16 cellular contexts compared by ENCODE assay signal in the genomic region with DNA sequence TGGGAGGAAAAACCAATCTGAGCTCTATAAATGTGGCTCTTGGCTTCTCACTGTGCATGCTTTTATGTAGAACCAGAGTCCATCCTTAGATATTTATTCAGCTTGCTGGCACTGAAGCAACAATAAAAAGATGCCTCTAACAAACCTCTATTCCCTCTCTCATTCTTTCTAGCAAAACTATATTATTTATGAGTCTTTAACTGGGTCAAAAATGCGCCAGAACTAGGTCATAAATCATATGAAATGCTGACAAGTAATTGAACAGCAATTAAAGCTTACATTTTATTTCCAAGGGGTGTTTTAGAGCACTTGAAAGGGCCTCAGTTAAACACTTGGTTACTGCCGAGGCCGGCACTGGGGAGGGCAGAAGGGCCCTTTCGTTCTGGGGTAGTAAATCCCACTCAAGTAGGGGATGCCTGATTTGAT. TPM values are rescaled to one million over a fixed set of nuclear protein-coding genes. Genes with fewer than 3 reads are reported as not detected.
DNase-seq lines count a peak whose midpoint lies in the region; ATAC-seq and TF ChIP-seq lines count a peak whose summit lies in the region.
"Had no signal": no experiment of that assay in that cellular context is flagged by ENCODE, and none has a peak within 500 bp of the region (broad histone marks: within the 10 kb centered on the region; RNA-seq: fewer than 3 reads in every experiment).

No MANE protein-coding gene starts in this region.

- CTCF ChIA-PET in HEK293 (lab: Yijun Ruan, JAX) = interaction anchor here (1.1 to 2.6 kb wide), 3 partner anchors 11 to 261 kb away, joined by 4 to 14 read pairs (median 6); a partner anchor contains a TSS

- H3K4me1 ChIP-seq in HEK293 (ENCODE audit: control insufficient read depth, insufficient read depth, low read length) (peaks cover 36% of the 10 kb centered on the region), stomach (peaks cover 11 to 47% (median 29%) of the 10 kb centered on the region in 4 donors)
- H3K4me1 ChIP-seq: BE2C had no signal

- H3K36me3 ChIP-seq in HEK293 (ENCODE audit: control insufficient read depth in 2 of 2, insufficient read depth in 1 of 2, low read length in 2 of 2) (peaks cover 0 to 22% of the 10 kb centered on the region in 2 experiments; a peak in 1 of 3 replicates), kidney epithelial cell (ENCODE audit: control insufficient read depth, insufficient read depth, low read length) (peaks cover 3% of the 10 kb centered on the region), stomach (no peaks in the 10 kb centered on the region)
- H3K36me3 ChIP-seq: BE2C had no signal

- no peak overlapping the region; the same call in none of the 2 replicates for H3K4me3 ChIP-seq in HEK293 (ENCODE audit: low read depth, low read length)
- peak overlapping the region; percentile 89 for H3K4me3 ChIP-seq in astrocyte of the spinal cord (ENCODE audit: low read depth, low read length)
- H3K4me3 ChIP-seq in kidney epithelial cell (ENCODE audit: low read depth, low read length) = peak overlapping the region; percentile 74
- H3K4me3 ChIP-seq in stomach = peak overlapping the region; percentile 47 to 55 (median 53)

- in situ Hi-C loops in astrocyte of the spinal cord (cut with HindIII; ENCODE audit: low sequenced_read_pairs) = no loop called here

- intact Hi-C loops in stomach (cut with DNase I; ENCODE audit: low total_unique reads) = no loop called here

- no peak for TF ChIP-seq POLR2A in stomach (IDR thresholded peaks at IDR 0.05)

- DNase-seq in astrocyte of the spinal cord (ENCODE audit: low read depth, low spot score) (no peak), kidney epithelial cell (ENCODE audit: low read depth) (no peak), stomach (no peak), NCI-H187 (lab: John Stamatoyannopoulos, UW) (no peak)
- DNase-seq: activated CD4-positive, alpha-beta memory T cell treated with anti-CD3 and anti-CD28 coated beads for 36 hours; activated gamma-delta T cell; BE2C; caudate nucleus; erythroblast; GOT3; midbrain; MM.1S had no signal

- no peaks in the 10 kb centered on the region for H3K27me3 ChIP-seq in kidney epithelial cell (ENCODE audit: control insufficient read depth, insufficient read depth, low read length)
- H3K27me3 ChIP-seq in stomach = peaks cover 0 to 90% (median 39%) of the 10 kb centered on the region in 3 donors

- 41 to 64% (median 51%) methylated on average over 4 of the region's 4 CpGs for WGBS in stomach, 5 donors

- H3K9me3 ChIP-seq in HEK293 (ENCODE audit: control insufficient read depth, insufficient read depth, low read depth, low read length) (no peaks in the 10 kb centered on the region), stomach (no peaks in the 10 kb centered on the region)
- H3K9me3 ChIP-seq: BE2C had no signal

- peak overlapping the region; percentile 99 for H3K27ac ChIP-seq in HEK293 (ENCODE audit: extremely low read depth, low read depth, low read length)
- H3K27ac ChIP-seq in stomach = peak overlapping the region in 4 of 5 donors; percentile 92 to 99 (median 95)

- POLR2A ChIA-PET in HEK293 (lab: Yijun Ruan, JAX) = interaction anchor here (0.7 to 2.9 kb wide), 4 partner anchors 12 to 250 kb away, joined by 3 to 9 read pairs (median 4); a partner anchor contains a TSS

- no peak for ATAC-seq in GM18867 (IDR thresholded peaks at IDR 0.05; ENCODE audit: unreplicated experiment)
- no peak for ATAC-seq in GM18502 (IDR thresholded peaks at IDR 0.05; ENCODE audit: poor library complexity, unreplicated experiment)
- ATAC-seq in HG02970 (IDR thresholded peaks at IDR 0.05; ENCODE audit: low FRiP score, unreplicated experiment) = no peak

- no peak for TF ChIP-seq EP300 in stomach (IDR thresholded peaks at IDR 0.05)

- TF ChIP-seq CTCF in HEK293 (tag by site-specific recombination; IDR thresholded peaks at IDR 0.05) = no peak
- no peak for TF ChIP-seq CTCF in astrocyte of the spinal cord (IDR thresholded peaks at IDR 0.05; ENCODE audit: low read depth, low read length)
- TF ChIP-seq CTCF in kidney epithelial cell (IDR thresholded peaks at IDR 0.05; ENCODE audit: insufficient read depth, low read length, poor library complexity, severe bottlenecking) = no peak
- TF ChIP-seq CTCF in stomach (IDR thresholded peaks at IDR 0.05) = no peak

TF ChIP-seq in HEK293, 187 proteins besides CTCF, POLR2A, EP300 and RAD21 (continues in another document):
- TF ChIP-seq ZNF146 (tag by site-specific recombination; IDR thresholded peaks at IDR 0.05) = no peak
- TF ChIP-seq, protein P1, sequence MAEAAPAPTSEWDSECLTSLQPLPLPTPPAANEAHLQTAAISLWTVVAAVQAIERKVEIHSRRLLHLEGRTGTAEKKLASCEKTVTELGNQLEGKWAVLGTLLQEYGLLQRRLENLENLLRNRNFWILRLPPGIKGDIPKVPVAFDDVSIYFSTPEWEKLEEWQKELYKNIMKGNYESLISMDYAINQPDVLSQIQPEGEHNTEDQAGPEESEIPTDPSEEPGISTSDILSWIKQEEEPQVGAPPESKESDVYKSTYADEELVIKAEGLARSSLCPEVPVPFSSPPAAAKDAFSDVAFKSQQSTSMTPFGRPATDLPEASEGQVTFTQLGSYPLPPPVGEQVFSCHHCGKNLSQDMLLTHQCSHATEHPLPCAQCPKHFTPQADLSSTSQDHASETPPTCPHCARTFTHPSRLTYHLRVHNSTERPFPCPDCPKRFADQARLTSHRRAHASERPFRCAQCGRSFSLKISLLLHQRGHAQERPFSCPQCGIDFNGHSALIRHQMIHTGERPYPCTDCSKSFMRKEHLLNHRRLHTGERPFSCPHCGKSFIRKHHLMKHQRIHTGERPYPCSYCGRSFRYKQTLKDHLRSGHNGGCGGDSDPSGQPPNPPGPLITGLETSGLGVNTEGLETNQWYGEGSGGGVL (tag by site-specific recombination; IDR thresholded peaks at IDR 0.05) = no peak
- no peak for TF ChIP-seq BCL11B (tag by site-specific recombination; IDR thresholded peaks at IDR 0.05; ENCODE audit: low read depth)
- no peak for TF ChIP-seq GLIS2 (tag by site-specific recombination; IDR thresholded peaks at IDR 0.05)
- TF ChIP-seq, protein P2, sequence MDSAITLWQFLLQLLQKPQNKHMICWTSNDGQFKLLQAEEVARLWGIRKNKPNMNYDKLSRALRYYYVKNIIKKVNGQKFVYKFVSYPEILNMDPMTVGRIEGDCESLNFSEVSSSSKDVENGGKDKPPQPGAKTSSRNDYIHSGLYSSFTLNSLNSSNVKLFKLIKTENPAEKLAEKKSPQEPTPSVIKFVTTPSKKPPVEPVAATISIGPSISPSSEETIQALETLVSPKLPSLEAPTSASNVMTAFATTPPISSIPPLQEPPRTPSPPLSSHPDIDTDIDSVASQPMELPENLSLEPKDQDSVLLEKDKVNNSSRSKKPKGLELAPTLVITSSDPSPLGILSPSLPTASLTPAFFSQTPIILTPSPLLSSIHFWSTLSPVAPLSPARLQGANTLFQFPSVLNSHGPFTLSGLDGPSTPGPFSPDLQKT (IDR thresholded peaks at IDR 0.05; ENCODE audit: borderline replicate concordance, low read depth, low read length) = no peak
- TF ChIP-seq HOXD13 (CRISPR knock-in tag; IDR thresholded peaks at IDR 0.05; ENCODE audit: borderline replicate concordance) = no peak
- TF ChIP-seq ZNF610 (tag by site-specific recombination; IDR thresholded peaks at IDR 0.05; ENCODE audit: borderline replicate concordance) = no peak
- no peak for TF ChIP-seq TRIM28 (IDR thresholded peaks at IDR 0.05; ENCODE audit: borderline replicate concordance, low read length)
- no peak for TF ChIP-seq ZNF341 (tag by site-specific recombination; IDR thresholded peaks at IDR 0.05; ENCODE audit: low read depth)
- TF ChIP-seq, protein P3, sequence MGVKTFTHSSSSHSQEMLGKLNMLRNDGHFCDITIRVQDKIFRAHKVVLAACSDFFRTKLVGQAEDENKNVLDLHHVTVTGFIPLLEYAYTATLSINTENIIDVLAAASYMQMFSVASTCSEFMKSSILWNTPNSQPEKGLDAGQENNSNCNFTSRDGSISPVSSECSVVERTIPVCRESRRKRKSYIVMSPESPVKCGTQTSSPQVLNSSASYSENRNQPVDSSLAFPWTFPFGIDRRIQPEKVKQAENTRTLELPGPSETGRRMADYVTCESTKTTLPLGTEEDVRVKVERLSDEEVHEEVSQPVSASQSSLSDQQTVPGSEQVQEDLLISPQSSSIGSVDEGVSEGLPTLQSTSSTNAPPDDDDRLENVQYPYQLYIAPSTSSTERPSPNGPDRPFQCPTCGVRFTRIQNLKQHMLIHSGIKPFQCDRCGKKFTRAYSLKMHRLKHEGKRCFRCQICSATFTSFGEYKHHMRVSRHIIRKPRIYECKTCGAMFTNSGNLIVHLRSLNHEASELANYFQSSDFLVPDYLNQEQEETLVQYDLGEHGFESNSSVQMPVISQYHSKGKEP (tag by site-specific recombination; IDR thresholded peaks at IDR 0.05) = peak; percentile 57; the same call in 1 of the 2 replicates
- TF ChIP-seq ZNF416 (tag by site-specific recombination; IDR thresholded peaks at IDR 0.05) = no peak
- no peak for TF ChIP-seq HOXC10 (CRISPR knock-in tag; IDR thresholded peaks at IDR 0.05)
- TF ChIP-seq ZBTB7A (tag by site-specific recombination; IDR thresholded peaks at IDR 0.05; ENCODE audit: low read depth) = no peak
- no peak for TF ChIP-seq KLF8 (tag by site-specific recombination; IDR thresholded peaks at IDR 0.05)
- TF ChIP-seq ZNF157 (tag by site-specific recombination; IDR thresholded peaks at IDR 0.05) = no peak
- no peak for TF ChIP-seq EGR2 (tag by site-specific recombination; IDR thresholded peaks at IDR 0.05; ENCODE audit: low read depth)
- no peak for TF ChIP-seq ZNF777 (tag by site-specific recombination; IDR thresholded peaks at IDR 0.05; ENCODE audit: borderline replicate concordance)
- no peak for TF ChIP-seq ZNF837 (tag by site-specific recombination; IDR thresholded peaks at IDR 0.05)

RNA-seq across cellular contexts. Expression of a gene that starts 14.0 kb away (rescaled TPM):
- 4.5 and 7.4 TPM in 2 replicates for total RNA-seq in kidney epithelial cell
- 1 to 10 TPM in 3 of 5 donors, under 1 TPM in 2; 0.55 to 5.8 (median 2.2) TPM for total RNA-seq in stomach
- 10 to 100 TPM in 1 of 3 donors, 1 to 10 TPM in 2; 4.4 to 17.0 (median 5.9) TPM for polyA plus RNA-seq in stomach
- total RNA-seq: activated CD4-positive, alpha-beta memory T cell treated with anti-CD3 and anti-CD28 coated beads for 36 hours had no signal

RNA-seq across cellular contexts. Expression of a gene that starts 14.1 kb away (rescaled TPM):
- total RNA-seq in kidney epithelial cell = 0.34 and 1.1 TPM in 2 replicates
- total RNA-seq in stomach = 1 to 10 TPM in 3 of 5 donors, under 1 TPM in 1, not detected in 1; 0.89 to 2.3 (median 1.1) TPM
- 1 to 10 TPM; 1.1 to 3.7 (median 1.2) TPM for polyA plus RNA-seq in stomach
- total RNA-seq: activated CD4-positive, alpha-beta memory T cell treated with anti-CD3 and anti-CD28 coated beads for 36 hours had no signal

RNA-seq across cellular contexts. Expression of a gene that starts 20.7 kb away (rescaled TPM):
- total RNA-seq in kidney epithelial cell = 2.8 and 4.3 TPM in 2 replicates
- total RNA-seq in stomach = under 1 TPM in 1 of 5 donors, not detected in 4; 0.55 TPM
- 1 to 10 TPM in 1 of 3 donors, under 1 TPM in 1, not detected in 1; 0.31 to 1.1 TPM for polyA plus RNA-seq in stomach

RNA-seq across cellular contexts. Expression of a gene that starts 26.9 kb away (rescaled TPM):
- total RNA-seq in kidney epithelial cell = 18.8 and 19.1 TPM in 2 replicates
- total RNA-seq in stomach = 10 to 100 TPM in 3 of 5 donors, 1 to 10 TPM in 2; 2.9 to 53.1 (median 18.2) TPM
- polyA plus RNA-seq in stomach = 10 to 100 TPM in 1 of 3 donors, 1 to 10 TPM in 2; 7.5 to 12.8 (median 7.8) TPM
- total RNA-seq: activated CD4-positive, alpha-beta memory T cell treated with anti-CD3 and anti-CD28 coated beads for 36 hours had no signal

RNA-seq across cellular contexts. Expression of a gene that starts 31.0 kb away (rescaled TPM):
- 4.8 and 10.5 TPM in 2 replicates for total RNA-seq in kidney epithelial cell
- total RNA-seq in stomach = 10 to 100 TPM in 1 of 5 donors, 1 to 10 TPM in 1, not detected in 3; 3.7 to 12.7 TPM
- polyA plus RNA-seq in stomach = under 1 TPM in 1 of 3 donors, not detected in 2; 0.81 TPM
- total RNA-seq: activated CD4-positive, alpha-beta memory T cell treated with anti-CD3 and anti-CD28 coated beads for 36 hours had no signal
